15 cellular contexts compared by ENCODE assay signal in the genomic region with DNA sequence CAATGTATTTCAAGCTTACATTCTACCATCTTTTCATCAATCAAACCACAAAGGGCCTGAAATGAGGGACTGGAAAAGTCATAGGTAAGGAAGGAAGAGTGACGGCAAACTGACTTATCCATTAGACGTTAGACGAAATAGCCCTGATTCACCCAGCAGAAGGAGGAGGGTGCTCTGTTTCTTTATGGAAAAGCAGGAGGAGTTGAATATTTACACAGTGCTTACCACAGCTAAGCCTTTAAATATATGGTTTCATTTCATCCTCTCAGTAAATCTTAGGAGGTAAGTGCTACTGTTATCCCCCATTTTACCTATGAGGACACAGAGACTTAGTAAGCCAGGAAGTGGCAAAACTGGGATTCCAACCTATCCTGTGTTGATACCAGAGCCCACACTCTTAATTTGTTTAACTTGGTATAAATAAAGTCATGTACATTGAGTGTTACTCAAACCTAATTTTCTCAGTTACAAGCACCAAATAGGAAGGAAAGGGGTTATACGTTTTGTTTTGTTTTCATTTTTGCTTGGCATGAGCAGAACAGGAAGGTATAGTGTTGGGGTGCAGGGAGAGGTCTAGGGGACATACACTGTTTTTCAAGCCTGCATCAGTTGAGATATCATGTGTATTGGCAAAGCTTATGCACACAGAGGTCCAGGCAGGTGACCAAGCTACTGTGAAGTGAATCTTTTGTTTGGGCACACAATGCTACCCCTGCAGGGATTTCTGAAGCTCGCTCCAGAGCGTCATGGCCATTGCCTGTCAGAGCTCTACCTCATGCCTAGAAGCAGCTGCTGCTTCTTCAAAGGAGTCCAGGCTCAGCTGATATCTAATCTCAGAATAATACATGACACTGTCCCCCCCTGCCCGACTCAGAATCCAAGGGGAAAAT.
DNase-seq lines count a peak whose midpoint lies in the region; ATAC-seq and TF ChIP-seq lines count a peak whose summit lies in the region.
"Had no signal": no experiment of that assay in that cellular context is flagged by ENCODE, and none has a peak within 500 bp of the region (broad histone marks: within the 10 kb centered on the region; RNA-seq: fewer than 3 reads in every experiment).

No MANE protein-coding gene starts in this region.

- H3K4me1 Mint-ChIP-seq in activated CD4-positive, alpha-beta T cell treated with anti-CD3 and anti-CD28 coated beads, Interleukin-2, amount 10 ng/mL, durations not matched to agents 24 days and 14 days: peaks cover 4% of the 10 kb centered on the region

- peaks cover 43% of the 10 kb centered on the region for H3K79me2 ChIP-seq in hepatocyte

- no peak overlapping the region for H2AFZ ChIP-seq in hepatocyte

- peaks cover 35% of the 10 kb centered on the region for H3K4me1 ChIP-seq in hepatocyte (ENCODE audit: insufficient read depth)
- H3K4me1 ChIP-seq in right atrium auricular region: peaks cover 0 to 3% of the 10 kb centered on the region in 2 donors
- H3K4me1 ChIP-seq: lower lobe of right lung had no signal

- no peaks in the 10 kb centered on the region for H3K27me3 Mint-ChIP-seq in activated CD4-positive, alpha-beta T cell treated with anti-CD3 and anti-CD28 coated beads, Interleukin-2, amount 10 ng/mL, durations not matched to agents 24 days and 14 days

- H4K20me1 ChIP-seq in hepatocyte (ENCODE audit: insufficient read depth, poor library complexity, severe bottlenecking): no peaks in the 10 kb centered on the region

- intact Hi-C loops in activated CD4-positive, alpha-beta T cell treated with anti-CD3 and anti-CD28 coated beads, Interleukin-2, amount 10 ng/mL, durations not matched to agents 24 days and 14 days (cut with micrococcal nuclease): no loop called here
- intact Hi-C loops in posterior vena cava (cut with DNase I): no loop called here

- H3K9me3 Mint-ChIP-seq in activated CD4-positive, alpha-beta T cell treated with anti-CD3 and anti-CD28 coated beads, Interleukin-2, amount 10 ng/mL, durations not matched to agents 24 days and 14 days: no peaks in the 10 kb centered on the region
- H3K9me3 Mint-ChIP-seq: T-helper 1 cell treated with Interleukin-12 subunit alpha and Interleukin-12 subunit beta and Interleukin-4 antibody, amounts not matched to agents 30 μg/mL and 1 μg/mL, for 36 hours had no signal

- peak in 2 of 3 experiments; percentile 4 to 50 for DNase-seq in NCI-H1417 (lab: John Stamatoyannopoulos, UW)
- DNase-seq in NCI-H1417 treated with DMSO at 0.1 percent for 48 hours (lab: John Stamatoyannopoulos, UW): no peak
- no peak for DNase-seq in hepatocyte (ENCODE audit: low spot score)
- no peak for DNase-seq in activated CD4-positive, alpha-beta T cell treated with anti-CD3 and anti-CD28 coated beads, Interleukin-2, amount 10 ng/mL, durations not matched to agents 24 days and 14 days
- no peak for DNase-seq in right atrium auricular region (ENCODE audit: low spot score)
- DNase-seq in posterior vena cava (ENCODE audit: low spot score): no peak
- DNase-seq: activated CD4-positive, alpha-beta T cell treated with anti-CD3 and anti-CD28 coated beads for 1 hour; HCEC 1CT; lower lobe of right lung; stomach had no signal

- H3K4me3 ChIP-seq in hepatocyte (no peak overlapping the region), right atrium auricular region (no peak overlapping the region)
- H3K4me3 ChIP-seq: lower lobe of right lung, stomach had no signal

- no peak overlapping the region for H3K27ac Mint-ChIP-seq in activated CD4-positive, alpha-beta T cell treated with anti-CD3 and anti-CD28 coated beads, Interleukin-2, amount 10 ng/mL, durations not matched to agents 24 days and 14 days
- H3K27ac Mint-ChIP-seq: T-helper 1 cell treated with Interleukin-12 subunit alpha and Interleukin-12 subunit beta and Interleukin-4 antibody, amounts not matched to agents 30 μg/mL and 1 μg/mL, for 36 hours had no signal

- H3K27ac ChIP-seq in hepatocyte (peak overlapping the region; percentile 60), temporal lobe (ENCODE audit: low read depth, low read length) (peak overlapping the region; percentile 98), right atrium auricular region (no peak overlapping the region)
- H3K27ac ChIP-seq: 22Rv1, lower lobe of right lung, neutrophil had no signal

- H3K27me3 ChIP-seq in hepatocyte (no peaks in the 10 kb centered on the region), right atrium auricular region (no peaks in the 10 kb centered on the region)
- H3K27me3 ChIP-seq: neutrophil, stomach had no signal

- peak overlapping the region; percentile 28 for H3K4me2 ChIP-seq in hepatocyte

- ATAC-seq in SK-N-SH treated with all-trans-retinoic acid at 6 μM for 48 hours: peak; percentile 2; the same call in 2 of the 3 replicates

- WGBS in hepatocyte (ENCODE audit: low lambda C conversion rate, missing lambda C conversion rate): 47% methylated on average over 7 of the region's 7 CpGs

- H3K9me2 ChIP-seq in hepatocyte (replicated peaks; ENCODE audit: insufficient read depth): no peaks in the 10 kb centered on the region

- H3K36me3 ChIP-seq in hepatocyte (replicated peaks; ENCODE audit: insufficient read depth, low read depth): no peaks in the 10 kb centered on the region
- no peaks in the 10 kb centered on the region for H3K36me3 ChIP-seq in right atrium auricular region
- H3K36me3 ChIP-seq: lower lobe of right lung, neutrophil had no signal

- H3K4me3 Mint-ChIP-seq in activated CD4-positive, alpha-beta T cell treated with anti-CD3 and anti-CD28 coated beads, Interleukin-2, amount 10 ng/mL, durations not matched to agents 24 days and 14 days: no peak overlapping the region
- H3K4me3 Mint-ChIP-seq: T-helper 1 cell treated with Interleukin-12 subunit alpha and Interleukin-12 subunit beta and Interleukin-4 antibody, amounts not matched to agents 30 μg/mL and 1 μg/mL, for 36 hours had no signal

- no peaks in the 10 kb centered on the region for H3K36me3 Mint-ChIP-seq in activated CD4-positive, alpha-beta T cell treated with anti-CD3 and anti-CD28 coated beads, Interleukin-2, amount 10 ng/mL, durations not matched to agents 24 days and 14 days (ENCODE audit: low read depth)

- TF ChIP-seq CTCF in hepatocyte (IDR thresholded peaks at IDR 0.05; ENCODE audit: poor library complexity) (no peak), right atrium auricular region (IDR thresholded peaks at IDR 0.05) (no peak)

- H3K9me3 ChIP-seq in hepatocyte (ENCODE audit: low read depth) (no peaks in the 10 kb centered on the region), right atrium auricular region (no peaks in the 10 kb centered on the region)
- H3K9me3 ChIP-seq: lower lobe of right lung, neutrophil, stomach had no signal

TF ChIP-seq in SK-N-SH treated with all-trans-retinoic acid at 6 μM for 48 hours, 23 proteins besides CTCF, POLR2A, EP300 and RAD21:
- TF ChIP-seq OSR1 (CRISPR knock-in tag; IDR thresholded peaks at IDR 0.05): no peak
- TF ChIP-seq TOX (CRISPR knock-in tag; IDR thresholded peaks at IDR 0.05; ENCODE audit: borderline replicate concordance): no peak
- no peak for TF ChIP-seq CSDC2 (CRISPR knock-in tag; IDR thresholded peaks at IDR 0.05)
- no peak for TF ChIP-seq ZC3H10 (CRISPR knock-in tag; IDR thresholded peaks at IDR 0.05)
- TF ChIP-seq ISL1 (CRISPR knock-in tag; IDR thresholded peaks at IDR 0.05): no peak
- TF ChIP-seq SNAI2 (CRISPR knock-in tag; IDR thresholded peaks at IDR 0.05): no peak

Comparison
In these comparisons a context has a peak if more than half of its experiments do, and no peak if none do; other contexts are left out.
1. DNase-seq: peak in NCI-H1417 (2 of 3); none in NCI-H1417 treated with DMSO at 0.1 percent for 48 hours (single experiment), hepatocyte (single experiment), activated CD4-positive, alpha-beta T cell treated with anti-CD3 and anti-CD28 coated beads, Interleukin-2, amount 10 ng/mL, durations not matched to agents 24 days and 14 days (single experiment), right atrium auricular region (single experiment) and posterior vena cava (single experiment).
2. H3K27ac ChIP-seq: peak in hepatocyte (single experiment) and temporal lobe (single experiment); none in right atrium auricular region (0 of 2).